Comparison of ENCODE assay signal across 26 cellular contexts in genomic region chrX:140393507-140393906, GRCh38.
"Had no signal": no experiment of that assay in that cellular context is flagged by ENCODE, and none has a peak within 500 bp of the region (broad histone marks: within the 10 kb centered on the region; RNA-seq: fewer than 3 reads in every experiment).

No MANE protein-coding gene starts in this region.

- DNase-seq: hypothalamus; immature natural killer cell; left cardiac atrium; left lung; midbrain; mucosa of descending colon; naive thymus-derived CD4-positive, alpha-beta T cell; ovary; retina; right cardiac atrium; stimulated activated CD4-positive, alpha-beta T cell treated with anti-CD3 and anti-CD28 coated beads, Interleukin-1b, Interleukin-23, amount 100 ng/mL, for 48 hours; stimulated activated CD4-positive, alpha-beta T cell treated with anti-CD3 and anti-CD28 coated beads, Interleukin-2, amount 100 ng/mL, for 48 hours; stimulated activated CD4-positive, alpha-beta T cell treated with anti-CD3 and anti-CD28 coated beads, Interleukin-4, amount 100 ng/mL, for 4 hours; stimulated activated CD8-positive, alpha-beta memory T cell treated with anti-CD3 and anti-CD28 coated beads, Interleukin-4, amount 100 ng/mL, for 48 hours; stimulated activated naive CD4-positive, alpha-beta T cell treated with Interleukin-2 at 50 U/mL for 16 hours; stimulated activated naive CD8-positive, alpha-beta T cell treated with anti-CD3 and anti-CD28 coated beads, Interleukin-15, amount 100 ng/mL, for 72 hours; substantia nigra; uterus had no signal

- H3K27ac ChIP-seq: left lung, ovary, prostate gland, skin epidermis, tibial nerve, uterus had no signal

- H3K9me3 Mint-ChIP-seq: memory B cell, type B pancreatic cell had no signal

- H3K4me1 ChIP-seq: left lung, prostate gland, tibial nerve, uterus had no signal

- H3K27me3 ChIP-seq: left lung, ovary, tibial nerve, uterus had no signal

- H3K27ac Mint-ChIP-seq: immature natural killer cell; memory B cell; naive thymus-derived CD4-positive, alpha-beta T cell; natural killer cell treated with Interleukin-12 subunit alpha and Interleukin-12 subunit beta and Interleukin-15 and Interleukin-18, amount 100 ng/mL, for 72 hours; stimulated activated memory B cell treated with anti-CD40 and anti-IgM and Interleukin-4, amounts not matched to agents 10 μg/mL and 1 μg/mL and 100 μg/mL, for 72 hours; stimulated activated naive CD8-positive, alpha-beta T cell treated with anti-CD3 and anti-CD28 coated beads, Interleukin-15, amount 100 ng/mL, for 72 hours; type B pancreatic cell had no signal

- H3K9me3 ChIP-seq: left lung, mucosa of descending colon, ovary, prostate gland, tibial nerve, uterus had no signal

- H3K4me3 Mint-ChIP-seq: immature natural killer cell; memory B cell; naive thymus-derived CD4-positive, alpha-beta T cell; natural killer cell treated with Interleukin-12 subunit alpha and Interleukin-12 subunit beta and Interleukin-15 and Interleukin-18, amount 100 ng/mL, for 72 hours; stimulated activated memory B cell treated with anti-CD40 and anti-IgM and Interleukin-4, amounts not matched to agents 10 μg/mL and 1 μg/mL and 100 μg/mL, for 72 hours; stimulated activated naive CD8-positive, alpha-beta T cell treated with anti-CD3 and anti-CD28 coated beads, Interleukin-15, amount 100 ng/mL, for 72 hours; type B pancreatic cell had no signal

- H3K27me3 Mint-ChIP-seq: memory B cell; naive thymus-derived CD4-positive, alpha-beta T cell; stimulated activated memory B cell treated with anti-CD40 and anti-IgM and Interleukin-4, amounts not matched to agents 10 μg/mL and 1 μg/mL and 100 μg/mL, for 72 hours; stimulated activated naive CD8-positive, alpha-beta T cell treated with anti-CD3 and anti-CD28 coated beads, Interleukin-15, amount 100 ng/mL, for 72 hours had no signal

- H3K36me3 ChIP-seq: left lung, ovary, prostate gland, tibial nerve, uterus had no signal

- H3K4me1 Mint-ChIP-seq: immature natural killer cell; memory B cell; naive thymus-derived CD4-positive, alpha-beta T cell; stimulated activated memory B cell treated with anti-CD40 and anti-IgM and Interleukin-4, amounts not matched to agents 10 μg/mL and 1 μg/mL and 100 μg/mL, for 72 hours; stimulated activated naive CD8-positive, alpha-beta T cell treated with anti-CD3 and anti-CD28 coated beads, Interleukin-15, amount 100 ng/mL, for 72 hours had no signal

- H3K36me3 Mint-ChIP-seq: immature natural killer cell; memory B cell; naive thymus-derived CD4-positive, alpha-beta T cell; natural killer cell treated with Interleukin-12 subunit alpha and Interleukin-12 subunit beta and Interleukin-15 and Interleukin-18, amount 100 ng/mL, for 72 hours; stimulated activated memory B cell treated with anti-CD40 and anti-IgM and Interleukin-4, amounts not matched to agents 10 μg/mL and 1 μg/mL and 100 μg/mL, for 72 hours; type B pancreatic cell had no signal

- H3K4me3 ChIP-seq: left lung, lung, mucosa of descending colon, ovary, prostate gland, skin epidermis, tibial nerve, uterus had no signal
